In genomic region chr19:43681826-43682225, GRCh38 we compare ENCODE assay signal across 28 cellular contexts. TPM values are rescaled to one million over a fixed set of nuclear protein-coding genes. Genes with fewer than 3 reads are reported as not detected.
"Had no signal": no experiment of that assay in that cellular context is flagged by ENCODE, and none has a peak within 500 bp of the region (broad histone marks: within the 10 kb centered on the region; RNA-seq: fewer than 3 reads in every experiment).

No MANE protein-coding gene starts in this region.

- H3K4me3 ChIP-seq: heart left ventricle, lung, ovary, right atrium auricular region, sigmoid colon, skin epidermis, testis, tibial nerve had no signal

- ATAC-seq: esophagus mucosa; heart left ventricle; left colon; left ventricle myocardium superior; stimulated activated naive B cell treated with anti-CD40 and anti-IgM and Interleukin-4, amounts not matched to agents 10 μg/mL and 1 μg/mL and 100 μg/mL, for 72 hours; stimulated activated naive CD8-positive, alpha-beta T cell treated with anti-CD3 and anti-CD28 coated beads, Interleukin-15, amount 100 ng/mL, for 72 hours had no signal

- DNase-seq: cortex of kidney; effector memory CD4-positive, alpha-beta T cell; heart left ventricle; hippocampal formation; left colon; left ventricle myocardium superior; mesenchymal stem cell; midbrain; nucleus accumbens; ovary; sigmoid colon; stimulated activated CD4-positive, alpha-beta T cell treated with anti-CD3 and anti-CD28 coated beads, Interleukin-2, amount 100 ng/mL, for 24 hours; stimulated activated CD4-positive, alpha-beta T cell treated with anti-CD3 and anti-CD28 coated beads, Interleukin-4, amount 100 ng/mL, for 4 hours; stimulated activated naive B cell treated with anti-CD40 and anti-IgM and Interleukin-4, amounts not matched to agents 10 μg/mL and 1 μg/mL and 100 μg/mL, for 72 hours; stimulated activated naive CD8-positive, alpha-beta T cell treated with anti-CD3 and anti-CD28 coated beads, Interleukin-15, amount 100 ng/mL, for 72 hours; testis had no signal

- H3K4me3 Mint-ChIP-seq: stimulated activated naive B cell treated with anti-CD40 and anti-IgM and Interleukin-4, amounts not matched to agents 10 μg/mL and 1 μg/mL and 100 μg/mL, for 72 hours; stimulated activated naive CD8-positive, alpha-beta T cell treated with anti-CD3 and anti-CD28 coated beads, Interleukin-15, amount 100 ng/mL, for 72 hours had no signal

- H3K27ac Mint-ChIP-seq: stimulated activated naive B cell treated with anti-CD40 and anti-IgM and Interleukin-4, amounts not matched to agents 10 μg/mL and 1 μg/mL and 100 μg/mL, for 72 hours; stimulated activated naive CD8-positive, alpha-beta T cell treated with anti-CD3 and anti-CD28 coated beads, Interleukin-15, amount 100 ng/mL, for 72 hours had no signal

- H3K36me3 Mint-ChIP-seq: stimulated activated naive B cell treated with anti-CD40 and anti-IgM and Interleukin-4, amounts not matched to agents 10 μg/mL and 1 μg/mL and 100 μg/mL, for 72 hours had no signal

- H3K27me3 Mint-ChIP-seq: stimulated activated naive CD8-positive, alpha-beta T cell treated with anti-CD3 and anti-CD28 coated beads, Interleukin-15, amount 100 ng/mL, for 72 hours had no signal

- H3K9me3 ChIP-seq: heart left ventricle, ovary, right atrium auricular region, sigmoid colon, testis, tibial nerve had no signal

- H3K27ac ChIP-seq: heart left ventricle, ovary, right atrium auricular region, sigmoid colon, skin epidermis, testis, tibial nerve had no signal

- H3K9me3 Mint-ChIP-seq: stimulated activated naive B cell treated with anti-CD40 and anti-IgM and Interleukin-4, amounts not matched to agents 10 μg/mL and 1 μg/mL and 100 μg/mL, for 72 hours; stimulated activated naive CD8-positive, alpha-beta T cell treated with anti-CD3 and anti-CD28 coated beads, Interleukin-15, amount 100 ng/mL, for 72 hours had no signal

- H3K27me3 ChIP-seq: heart left ventricle, ovary, right atrium auricular region, sigmoid colon, testis, tibial nerve had no signal

- H3K36me3 ChIP-seq: heart left ventricle, ovary, right atrium auricular region, sigmoid colon, tibial nerve had no signal

- H3K4me1 ChIP-seq: heart left ventricle, right atrium auricular region, sigmoid colon, testis, tibial nerve had no signal

RNA-seq across cellular contexts. Expression of gene IRGC, which starts 34.0 kb away (rescaled TPM):
- total RNA-seq: esophagus mucosa, fibroblast of lung, frontal cortex, glomerular endothelial cell, heart left ventricle, kidney epithelial cell, left colon, left ventricle myocardium superior, lung, ovary, posterior vena cava, right atrium auricular region, sigmoid colon, subcutaneous adipose tissue, tibial nerve, ureter had no signal
